ENCODE assay signal across 4 cellular contexts in the genomic region with DNA sequence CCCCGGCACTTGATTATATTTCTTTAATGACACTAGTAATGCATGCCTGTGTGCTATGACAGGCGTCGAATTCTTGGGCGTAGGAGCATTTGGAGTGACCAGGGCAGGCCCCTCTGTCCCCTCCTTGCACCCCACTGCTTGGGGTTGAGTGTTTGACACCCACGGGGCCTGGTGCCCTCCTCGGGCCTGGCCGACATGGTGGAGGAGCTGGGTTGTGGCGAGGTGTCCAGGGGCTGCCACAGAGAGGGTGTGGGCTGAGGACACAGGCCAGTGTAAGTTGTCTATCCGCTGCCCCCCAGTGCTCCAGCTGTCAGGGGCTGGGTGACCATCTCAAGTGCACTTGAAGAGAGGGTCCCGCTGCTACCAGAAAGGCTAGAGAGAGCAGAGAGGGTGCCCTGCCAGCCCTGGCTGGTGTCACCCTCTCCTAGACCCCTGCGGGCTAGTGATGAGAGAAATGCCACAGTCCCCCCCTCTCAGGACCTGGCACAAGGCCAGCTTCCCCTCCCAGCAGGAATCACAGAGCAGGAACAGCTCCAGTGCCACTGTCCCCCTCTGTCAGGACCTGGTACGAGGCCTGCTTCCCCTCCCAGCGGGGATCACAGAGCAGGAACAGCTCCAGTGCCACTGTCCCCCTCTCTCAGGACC.
TF ChIP-seq lines count a peak whose summit lies in the region.

No MANE protein-coding gene starts in this region.

TF ChIP-seq in A549, 52 proteins besides CTCF, POLR2A, EP300 and RAD21 (continues in another document):
- no peak for TF ChIP-seq EHF (CRISPR knock-in tag; IDR thresholded peaks at IDR 0.05)
- TF ChIP-seq, protein P1, sequence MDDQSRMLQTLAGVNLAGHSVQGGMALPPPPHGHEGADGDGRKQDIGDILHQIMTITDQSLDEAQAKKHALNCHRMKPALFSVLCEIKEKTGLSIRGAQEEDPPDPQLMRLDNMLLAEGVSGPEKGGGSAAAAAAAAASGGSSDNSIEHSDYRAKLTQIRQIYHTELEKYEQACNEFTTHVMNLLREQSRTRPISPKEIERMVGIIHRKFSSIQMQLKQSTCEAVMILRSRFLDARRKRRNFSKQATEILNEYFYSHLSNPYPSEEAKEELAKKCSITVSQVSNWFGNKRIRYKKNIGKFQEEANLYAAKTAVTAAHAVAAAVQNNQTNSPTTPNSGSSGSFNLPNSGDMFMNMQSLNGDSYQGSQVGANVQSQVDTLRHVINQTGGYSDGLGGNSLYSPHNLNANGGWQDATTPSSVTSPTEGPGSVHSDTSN (IDR thresholded peaks at IDR 0.05) = no peak
- TF ChIP-seq, protein P2, sequence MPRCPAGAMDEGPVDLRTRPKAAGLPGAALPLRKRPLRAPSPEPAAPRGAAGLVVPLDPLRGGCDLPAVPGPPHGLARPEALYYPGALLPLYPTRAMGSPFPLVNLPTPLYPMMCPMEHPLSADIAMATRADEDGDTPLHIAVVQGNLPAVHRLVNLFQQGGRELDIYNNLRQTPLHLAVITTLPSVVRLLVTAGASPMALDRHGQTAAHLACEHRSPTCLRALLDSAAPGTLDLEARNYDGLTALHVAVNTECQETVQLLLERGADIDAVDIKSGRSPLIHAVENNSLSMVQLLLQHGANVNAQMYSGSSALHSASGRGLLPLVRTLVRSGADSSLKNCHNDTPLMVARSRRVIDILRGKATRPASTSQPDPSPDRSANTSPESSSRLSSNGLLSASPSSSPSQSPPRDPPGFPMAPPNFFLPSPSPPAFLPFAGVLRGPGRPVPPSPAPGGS (IDR thresholded peaks at IDR 0.05) = no peak
- TF ChIP-seq MYC (IDR thresholded peaks at IDR 0.05; ENCODE audit: borderline replicate concordance, low read length) = no peak
- no peak for TF ChIP-seq FOSL2 (IDR thresholded peaks at IDR 0.05)
- no peak for TF ChIP-seq FOSL2 (CRISPR knock-in tag; IDR thresholded peaks at IDR 0.05)
- no peak for TF ChIP-seq MAFK (IDR thresholded peaks at IDR 0.05; ENCODE audit: partially characterized antibody)
- TF ChIP-seq, protein P3, sequence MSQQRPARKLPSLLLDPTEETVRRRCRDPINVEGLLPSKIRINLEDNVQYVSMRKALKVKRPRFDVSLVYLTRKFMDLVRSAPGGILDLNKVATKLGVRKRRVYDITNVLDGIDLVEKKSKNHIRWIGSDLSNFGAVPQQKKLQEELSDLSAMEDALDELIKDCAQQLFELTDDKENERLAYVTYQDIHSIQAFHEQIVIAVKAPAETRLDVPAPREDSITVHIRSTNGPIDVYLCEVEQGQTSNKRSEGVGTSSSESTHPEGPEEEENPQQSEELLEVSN (IDR thresholded peaks at IDR 0.05; ENCODE audit: borderline replicate concordance, low read depth) = no peak
- no peak for TF ChIP-seq RCOR1 (IDR thresholded peaks at IDR 0.05; ENCODE audit: low read depth, low read length)
- no peak for TF ChIP-seq CBX8 (IDR thresholded peaks at IDR 0.05)
- TF ChIP-seq, protein P4, sequence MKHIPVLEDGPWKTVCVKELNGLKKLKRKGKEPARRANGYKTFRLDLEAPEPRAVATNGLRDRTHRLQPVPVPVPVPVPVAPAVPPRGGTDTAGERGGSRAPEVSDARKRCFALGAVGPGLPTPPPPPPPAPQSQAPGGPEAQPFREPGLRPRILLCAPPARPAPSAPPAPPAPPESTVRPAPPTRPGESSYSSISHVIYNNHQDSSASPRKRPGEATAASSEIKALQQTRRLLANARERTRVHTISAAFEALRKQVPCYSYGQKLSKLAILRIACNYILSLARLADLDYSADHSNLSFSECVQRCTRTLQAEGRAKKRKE (CRISPR knock-in tag; IDR thresholded peaks at IDR 0.05; ENCODE audit: low read depth) = no peak
- no peak for TF ChIP-seq RFX5 (IDR thresholded peaks at IDR 0.05)
- TF ChIP-seq POLR2AphosphoS2 (conservative IDR thresholded peaks at IDR 0.05; ENCODE audit: low read length) = no peak

TF ChIP-seq in K562, 482 proteins besides CTCF, POLR2A, EP300 and RAD21:
- TF ChIP-seq PML (IDR thresholded peaks at IDR 0.05; ENCODE audit: low read length) = no peak
- peak; percentile 86 for TF ChIP-seq NFIC (IDR thresholded peaks at IDR 0.05)
TF ChIP-seq in K562: peak in this region for 1.

TF ChIP-seq in liver, 16 proteins besides CTCF, POLR2A, EP300 and RAD21:
- TF ChIP-seq EGR1 (IDR thresholded peaks at IDR 0.05; ENCODE audit: low read depth in 2 of 2) = no peak
- no peak for TF ChIP-seq HNF4G (IDR thresholded peaks at IDR 0.05)
- TF ChIP-seq JUND (IDR thresholded peaks at IDR 0.05) = no peak
- TF ChIP-seq FOXA2 (IDR thresholded peaks at IDR 0.05) = no peak
- TF ChIP-seq, protein P5, sequence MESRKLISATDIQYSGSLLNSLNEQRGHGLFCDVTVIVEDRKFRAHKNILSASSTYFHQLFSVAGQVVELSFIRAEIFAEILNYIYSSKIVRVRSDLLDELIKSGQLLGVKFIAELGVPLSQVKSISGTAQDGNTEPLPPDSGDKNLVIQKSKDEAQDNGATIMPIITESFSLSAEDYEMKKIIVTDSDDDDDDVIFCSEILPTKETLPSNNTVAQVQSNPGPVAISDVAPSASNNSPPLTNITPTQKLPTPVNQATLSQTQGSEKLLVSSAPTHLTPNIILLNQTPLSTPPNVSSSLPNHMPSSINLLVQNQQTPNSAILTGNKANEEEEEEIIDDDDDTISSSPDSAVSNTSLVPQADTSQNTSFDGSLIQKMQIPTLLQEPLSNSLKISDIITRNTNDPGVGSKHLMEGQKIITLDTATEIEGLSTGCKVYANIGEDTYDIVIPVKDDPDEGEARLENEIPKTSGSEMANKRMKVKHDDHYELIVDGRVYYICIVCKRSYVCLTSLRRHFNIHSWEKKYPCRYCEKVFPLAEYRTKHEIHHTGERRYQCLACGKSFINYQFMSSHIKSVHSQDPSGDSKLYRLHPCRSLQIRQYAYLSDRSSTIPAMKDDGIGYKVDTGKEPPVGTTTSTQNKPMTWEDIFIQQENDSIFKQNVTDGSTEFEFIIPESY (IDR thresholded peaks at IDR 0.05) = no peak

TF ChIP-seq in SK-N-SH treated with all-trans-retinoic acid at 6 μM for 48 hours, 23 proteins besides CTCF, POLR2A, EP300 and RAD21:
- TF ChIP-seq ESRRG (CRISPR knock-in tag; IDR thresholded peaks at IDR 0.05) (no peak), SNAI2 (CRISPR knock-in tag; IDR thresholded peaks at IDR 0.05) (no peak), ZC3H10 (CRISPR knock-in tag; IDR thresholded peaks at IDR 0.05) (no peak), PPARA (CRISPR knock-in tag; IDR thresholded peaks at IDR 0.05; ENCODE audit: borderline replicate concordance) (no peak), CSDC2 (CRISPR knock-in tag; IDR thresholded peaks at IDR 0.05) (no peak), ISL1 (CRISPR knock-in tag; IDR thresholded peaks at IDR 0.05) (no peak), RARB (CRISPR knock-in tag; IDR thresholded peaks at IDR 0.05) (no peak), ZNF8 (CRISPR knock-in tag; IDR thresholded peaks at IDR 0.05) (no peak)
- TF ChIP-seq, protein P6, sequence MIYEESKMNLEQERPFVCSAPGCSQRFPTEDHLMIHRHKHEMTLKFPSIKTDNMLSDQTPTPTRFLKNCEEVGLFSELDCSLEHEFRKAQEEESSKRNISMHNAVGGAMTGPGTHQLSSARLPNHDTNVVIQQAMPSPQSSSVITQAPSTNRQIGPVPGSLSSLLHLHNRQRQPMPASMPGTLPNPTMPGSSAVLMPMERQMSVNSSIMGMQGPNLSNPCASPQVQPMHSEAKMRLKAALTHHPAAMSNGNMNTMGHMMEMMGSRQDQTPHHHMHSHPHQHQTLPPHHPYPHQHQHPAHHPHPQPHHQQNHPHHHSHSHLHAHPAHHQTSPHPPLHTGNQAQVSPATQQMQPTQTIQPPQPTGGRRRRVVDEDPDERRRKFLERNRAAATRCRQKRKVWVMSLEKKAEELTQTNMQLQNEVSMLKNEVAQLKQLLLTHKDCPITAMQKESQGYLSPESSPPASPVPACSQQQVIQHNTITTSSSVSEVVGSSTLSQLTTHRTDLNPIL (CRISPR knock-in tag; IDR thresholded peaks at IDR 0.05; ENCODE audit: low read depth) = no peak
